1 cellular context compared by ENCODE assay signal in genomic region chr14:44316647-44317432, GRCh38.
TF ChIP-seq lines count a peak whose summit lies in the region.

No MANE protein-coding gene starts in this region.

TF ChIP-seq in HepG2, 621 proteins besides CTCF, POLR2A, EP300 and RAD21 (continued from another document):
- TF ChIP-seq HMGXB3 (CRISPR knock-in tag; IDR thresholded peaks at IDR 0.05; ENCODE audit: borderline replicate concordance) (0 out of 2 replicates have a peak, but pooled peaks have one; percentile 33), POLR2G (IDR thresholded peaks at IDR 0.05; ENCODE audit: low read depth, low read length) (no peak), NFKBIZ (CRISPR knock-in tag; IDR thresholded peaks at IDR 0.05) (0 out of 2 replicates have a peak, but pooled peaks have one; percentile 52), SOX5 (CRISPR knock-in tag; IDR thresholded peaks at IDR 0.05; ENCODE audit: borderline replicate concordance) (peak; percentile 79; the same call in 1 of the 2 replicates), ZSCAN31 (CRISPR knock-in tag; IDR thresholded peaks at IDR 0.05; ENCODE audit: low read depth) (no peak), HNF1B (CRISPR knock-in tag; IDR thresholded peaks at IDR 0.05) (no peak), ZBTB4 (CRISPR knock-in tag; IDR thresholded peaks at IDR 0.05; ENCODE audit: borderline replicate concordance) (no peak), IKZF5 (CRISPR knock-in tag; IDR thresholded peaks at IDR 0.05) (0 out of 2 replicates have a peak, but pooled peaks have one; percentile 33), THAP11 (CRISPR knock-in tag; IDR thresholded peaks at IDR 0.05) (0 out of 2 replicates have a peak, but pooled peaks have one; percentile 29), FIP1L1 (IDR thresholded peaks at IDR 0.05; ENCODE audit: borderline replicate concordance, insufficient read depth, low read depth, low read length) (no peak), AKAP8 (CRISPR knock-in tag; IDR thresholded peaks at IDR 0.05) (no peak), LBX2 (CRISPR knock-in tag; IDR thresholded peaks at IDR 0.05; ENCODE audit: borderline replicate concordance) (no peak), HOXA3 (CRISPR knock-in tag; IDR thresholded peaks at IDR 0.05) (no peak), AHDC1 (CRISPR knock-in tag; IDR thresholded peaks at IDR 0.05; ENCODE audit: borderline replicate concordance) (peak; percentile 80; the same call in 1 of the 2 replicates)
